ENCODE assay signal across 8 cellular contexts in genomic region chr1:54403808-54404261, GRCh38. TPM values are rescaled to one million over a fixed set of nuclear protein-coding genes. Genes with fewer than 3 reads are reported as not detected.
DNase-seq lines count a peak whose midpoint lies in the region; ATAC-seq, FAIRE-seq and TF ChIP-seq lines count a peak whose summit lies in the region.

No MANE protein-coding gene starts in this region.

- H3K27me3 Mint-ChIP-seq in activated T-helper 17 cell treated with anti-CD3 and anti-CD28 coated beads, Interleukin-2, amount 50 U/mL, for 72 hours = no peaks in the 10 kb centered on the region

- intact Hi-C loops in HepG2 (cut with micrococcal nuclease; ENCODE audit: unreplicated experiment) = no loop called here

- no TSS peak for BruUV-seq in HepG2 (replicated peaks; lab: Mats Ljungman, UMichigan)

- H3K4me1 ChIP-seq in ACC112 (ENCODE audit: control insufficient read depth, insufficient read depth, low read length, unreplicated experiment) (peaks cover 28% of the 10 kb centered on the region), HAP-1 (peaks cover 26% of the 10 kb centered on the region), HepG2 (ENCODE audit: insufficient read depth, low read length) (peaks cover 39% of the 10 kb centered on the region)

- no peak for FAIRE-seq in HepG2 (lab: Jason Lieb, UNC)

- H3K4me3 ChIP-seq in ACC112 (ENCODE audit: low read depth, low read length) (peak overlapping the region; percentile 83), HAP-1 (peak overlapping the region; percentile 64), HepG2 (replicated peaks in 1 of 3; ENCODE audit: insufficient read depth in 1 of 3, low read depth in 2 of 3, low read length in 3 of 3) (no peak overlapping the region)

- H3K9me3 ChIP-seq in HAP-1 (no peaks in the 10 kb centered on the region), HepG2 (ENCODE audit: low read length) (no peaks in the 10 kb centered on the region)

- TF ChIP-seq RAD21 in HepG2 (CRISPR knock-in tag; IDR thresholded peaks at IDR 0.05) = no peak

- POLR2A ChIA-PET in HepG2 (lab: Yijun Ruan, JAX) = no interaction called here

- no peak for TF ChIP-seq POLR2A in HepG2 (IDR thresholded peaks at IDR 0.05; ENCODE audit: insufficient read depth in 1 of 2, low read depth in 2 of 2, low read length in 2 of 2)

- TF ChIP-seq CTCF in HepG2 (CRISPR knock-in tag; IDR thresholded peaks at IDR 0.05) = no peak

- no peaks in the 10 kb centered on the region for H3K79me2 ChIP-seq in ACC112 (ENCODE audit: control insufficient read depth, insufficient read depth, low read length, unreplicated experiment)
- peaks cover 7% of the 10 kb centered on the region for H3K79me2 ChIP-seq in HepG2 (ENCODE audit: insufficient read depth, low read length)

- H2AFZ ChIP-seq in ACC112 (ENCODE audit: low read length, unreplicated experiment) = no peak overlapping the region
- no peak overlapping the region for H2AFZ ChIP-seq in HepG2 (ENCODE audit: low read length)

- peaks cover 73% of the 10 kb centered on the region for H3K4me1 Mint-ChIP-seq in activated T-helper 17 cell treated with anti-CD3 and anti-CD28 coated beads, Interleukin-2, amount 50 U/mL, for 72 hours

- DNase-seq in HAP-1 (ENCODE audit: low spot score in 2 of 2) (peak in 1 of 2 experiments; percentile 35), HepG2 (ENCODE audit: low spot score) (no peak), HUDEP-2 (lab: John Stamatoyannopoulos, UW; ENCODE audit: unreplicated experiment in 76 of 76) (no peak)

- 0 out of 2 replicates have a peak, but pooled peaks cover 4% of the 10 kb centered on the region for H4K20me1 ChIP-seq in HepG2 (ENCODE audit: insufficient read depth, low read length)

- H3K27me3 ChIP-seq in ACC112 (ENCODE audit: insufficient read depth, low read length) = no peaks in the 10 kb centered on the region
- no peaks in the 10 kb centered on the region for H3K27me3 ChIP-seq in HAP-1 (ENCODE audit: low read depth)
- no peaks in the 10 kb centered on the region; a peak in 1 of 5 replicates for H3K27me3 ChIP-seq in HepG2 (ENCODE audit: control insufficient read depth in 1 of 2, insufficient read depth in 2 of 2, low read length in 2 of 2)

- H3K9ac ChIP-seq in HepG2 (ENCODE audit: insufficient read depth, low read depth, low read length) = no peak overlapping the region

- H3K4me2 ChIP-seq in HepG2 (ENCODE audit: low read depth, low read length) = peak overlapping the region; percentile 24; the same call in 1 of the 2 replicates

- peaks cover 57% of the 10 kb centered on the region for H3K36me3 Mint-ChIP-seq in activated T-helper 17 cell treated with anti-CD3 and anti-CD28 coated beads, Interleukin-2, amount 50 U/mL, for 72 hours (ENCODE audit: low read depth)

- peak overlapping the region; percentile 76 for H3K4me3 Mint-ChIP-seq in activated T-helper 17 cell treated with anti-CD3 and anti-CD28 coated beads, Interleukin-2, amount 50 U/mL, for 72 hours

- ATAC-seq in activated T-helper 17 cell treated with anti-CD3 and anti-CD28 coated beads, Interleukin-2, amount 50 U/mL, for 72 hours (replicated peaks) = peak; percentile 2
- ATAC-seq in HepG2 (no peak), GM19328 (IDR thresholded peaks at IDR 0.05; ENCODE audit: unreplicated experiment) (no peak), HG03571 (IDR thresholded peaks at IDR 0.05; ENCODE audit: unreplicated experiment) (no peak), GM18502 (IDR thresholded peaks at IDR 0.05; ENCODE audit: poor library complexity, unreplicated experiment) (no peak)

- CTCF ChIA-PET in HepG2 (lab: Yijun Ruan, JAX; ENCODE audit: low intra/inter-chr PET ratio, low total read pairs) = interaction anchor here (1.7 kb wide), 1 partner anchor 93 kb away, joined by 5 read pairs; no protein-coding TSS in a partner anchor

- no peaks in the 10 kb centered on the region for H3K9me3 Mint-ChIP-seq in activated T-helper 17 cell treated with anti-CD3 and anti-CD28 coated beads, Interleukin-2, amount 50 U/mL, for 72 hours

- WGBS in HepG2 (ENCODE audit: low lambda C conversion rate) = 92% methylated on average over 10 of the region's 10 CpGs

- in situ Hi-C loops in HAP-1 (cut with MboI; ENCODE audit: low sequenced_read_pairs) (no loop called here), HepG2 (cut with HindIII; ENCODE audit: extremely low pct_ligation_motif_present, low pct_unique_long_range_greater_than_20kb) (no loop called here)

- H3K27ac Mint-ChIP-seq in activated T-helper 17 cell treated with anti-CD3 and anti-CD28 coated beads, Interleukin-2, amount 50 U/mL, for 72 hours = peak overlapping the region; percentile 65

- H3K36me3 ChIP-seq in ACC112 (ENCODE audit: insufficient read depth, low read length) (peaks cover 11% of the 10 kb centered on the region; the same call in 1 of the 2 replicates), HAP-1 (replicated peaks) (peaks cover 44% of the 10 kb centered on the region), HepG2 (replicated peaks in 1 of 2; ENCODE audit: control insufficient read depth in 1 of 2, insufficient read depth in 2 of 2, low read length in 2 of 2) (peaks cover 13 to 38% of the 10 kb centered on the region in 2 experiments)

- TF ChIP-seq EP300 in HepG2 (IDR thresholded peaks at IDR 0.05; ENCODE audit: low read depth in 2 of 2, low read length in 2 of 2) (no peak), HepG2 (CRISPR knock-in tag; IDR thresholded peaks at IDR 0.05; ENCODE audit: borderline replicate concordance) (no peak)

- H3K27ac ChIP-seq in ACC112 (ENCODE audit: low read depth, low read length) (no peak overlapping the region), HepG2 (ENCODE audit: extremely low read length, insufficient read depth, low read length) (no peak overlapping the region)

TF ChIP-seq in HepG2, 621 proteins besides CTCF, POLR2A, EP300 and RAD21:
- TF ChIP-seq TFDP2 (CRISPR knock-in tag; IDR thresholded peaks at IDR 0.05) = no peak
TF ChIP-seq in HepG2: peak in this region for 0.

RNA-seq across cellular contexts. Expression of gene SSBP3, which starts 2.4 kb away (rescaled TPM):
- total RNA-seq in activated T-helper 17 cell treated with anti-CD3 and anti-CD28 coated beads, Interleukin-2, amount 50 U/mL, for 72 hours = 10 to 100 TPM; 40.3 to 56.3 TPM
- 7.5 and 8.5 TPM in 2 replicates for total RNA-seq in HepG2 (2016; rRNA removed; fragmentation: Illumina TruSeq; extraction: Trizol)
- total RNA-seq in HepG2 (2016; cell fraction: cytosol; rRNA removed; fragmentation: Illumina TruSeq; extraction: Trizol; ENCODE audit: low read depth) = 2.4 and 2.6 TPM in 2 replicates
- total RNA-seq in HepG2 (2016; cell fraction: insoluble cytoplasmic fraction; rRNA removed; fragmentation: Illumina TruSeq; extraction: Trizol) = 5.0 and 9.0 TPM in 2 replicates
- total RNA-seq in HepG2 (2016; cell fraction: membrane; rRNA removed; fragmentation: Illumina TruSeq; extraction: Trizol) = 6.8 and 7.0 TPM in 2 replicates
- 5.3 and 6.3 TPM in 2 replicates for total RNA-seq in HepG2 (2016; cell fraction: nucleus; rRNA removed; fragmentation: Illumina TruSeq; extraction: Trizol)
- polyA plus RNA-seq in HepG2 (2011; rRNA removed) = 17.6 and 19.0 TPM in 2 replicates
- 9.4 and 10.6 TPM in 2 replicates for polyA plus RNA-seq in HepG2 (2011; cell fraction: cytosol; rRNA removed)
- polyA plus RNA-seq in HepG2 (2011; cell fraction: nucleus; rRNA removed) = 24.9 and 30.2 TPM in 2 replicates
- 22.3 and 30.4 TPM in 2 replicates for polyA plus RNA-seq in HepG2 (2012)
- 6.1 and 8.0 TPM in 2 replicates for polyA plus RNA-seq in HepG2 (2016; cell fraction: cytosol; fragmentation: Illumina TruSeq; extraction: Trizol; ENCODE audit: low read depth)
- polyA plus RNA-seq in HepG2 (2016; cell fraction: insoluble cytoplasmic fraction; fragmentation: Illumina TruSeq; extraction: Trizol; ENCODE audit: low read depth) = 20.5 and 26.0 TPM in 2 replicates
- 15.7 and 18.4 TPM in 2 replicates for polyA plus RNA-seq in HepG2 (2016; cell fraction: membrane; fragmentation: Illumina TruSeq; extraction: Trizol; ENCODE audit: low read depth)
- polyA plus RNA-seq in HepG2 (2016; cell fraction: nucleus; fragmentation: Illumina TruSeq; extraction: Trizol; ENCODE audit: insufficient read depth, low read depth) = 25.5 and 27.3 TPM in 2 replicates
- polyA minus RNA-seq in HepG2 (2011; rRNA and poly(A)+ RNA removed; ENCODE audit: low replicate concordance) = 10.9 and 15.9 TPM in 2 replicates
- polyA minus RNA-seq in HepG2 (2011; cell fraction: cytosol; rRNA and poly(A)+ RNA removed) = 6.2 and 9.2 TPM in 2 replicates
- 6.8 and 9.6 TPM in 2 replicates for polyA minus RNA-seq in HepG2 (2011; cell fraction: nucleus; rRNA and poly(A)+ RNA removed)

Comparison
In these comparisons a context has a peak if more than half of its experiments do, and no peak if none do; other contexts are left out.
1. H3K4me3 ChIP-seq: peak in ACC112 (single experiment) and HAP-1 (single experiment); none in HepG2 (0 of 3).